1 cellular context compared by ENCODE assay signal in genomic region chr1:200245492-200245891, GRCh38.
TF ChIP-seq lines count a peak whose summit lies in the region.

No MANE protein-coding gene starts in this region.

TF ChIP-seq in IMR-90, 13 proteins besides CTCF, POLR2A, EP300 and RAD21:
- peak; percentile 63; the same call in 1 of the 2 replicates for TF ChIP-seq USF2 (IDR thresholded peaks at IDR 0.05; ENCODE audit: low read depth, low read length)
- no peak for TF ChIP-seq MXI1 (IDR thresholded peaks at IDR 0.05; ENCODE audit: borderline replicate concordance, low read depth, low read length)
